In genomic region chr3:9855594-9855993, GRCh38 we compare ENCODE assay signal across 28 cellular contexts. TPM values are rescaled to one million over a fixed set of nuclear protein-coding genes. Genes with fewer than 3 reads are reported as not detected.
"Had no signal": no experiment of that assay in that cellular context is flagged by ENCODE, and none has a peak within 500 bp of the region (broad histone marks: within the 10 kb centered on the region; RNA-seq: fewer than 3 reads in every experiment).

No MANE protein-coding gene starts in this region.

- H3K79me2 ChIP-seq: parathyroid adenoma had no signal

- H3K4me3 ChIP-seq: colonic mucosa, esophagus squamous epithelium, lung, prostate gland, right atrium auricular region, smooth muscle cell, suprapubic skin, transverse colon, vagina had no signal

- H3K9me3 ChIP-seq: colonic mucosa, esophagus squamous epithelium, prostate gland, right atrium auricular region, suprapubic skin, transverse colon, vagina had no signal

- H3K4me2 ChIP-seq: smooth muscle cell had no signal

- H3K36me3 Mint-ChIP-seq: memory B cell, naive B cell had no signal

- H3K4me1 Mint-ChIP-seq: memory B cell had no signal

- H3K9ac ChIP-seq: parathyroid adenoma had no signal

- H3K4me1 ChIP-seq: colonic mucosa, parathyroid adenoma, prostate gland, right atrium auricular region, vagina had no signal

- H2AFZ ChIP-seq: parathyroid adenoma had no signal

- H3K27ac Mint-ChIP-seq: memory B cell had no signal

- FAIRE-seq: kidney had no signal

- H3K27ac ChIP-seq: colonic mucosa, esophagus squamous epithelium, parathyroid adenoma, prostate gland, right atrium auricular region, suprapubic skin, transverse colon, vagina had no signal

- H3K27me3 ChIP-seq: colonic mucosa, esophagus squamous epithelium, right atrium auricular region, suprapubic skin, transverse colon, vagina had no signal

- H3K36me3 ChIP-seq: colonic mucosa, esophagus squamous epithelium, prostate gland, right atrium auricular region, suprapubic skin, transverse colon, vagina had no signal

- H3K4me3 Mint-ChIP-seq: memory B cell; naive B cell; stimulated activated naive CD8-positive, alpha-beta T cell treated with anti-CD3 and anti-CD28 coated beads, Interleukin-15, amount 100 ng/mL, for 72 hours had no signal

- H3K9me3 Mint-ChIP-seq: memory B cell; naive B cell; stimulated activated naive CD8-positive, alpha-beta T cell treated with anti-CD3 and anti-CD28 coated beads, Interleukin-15, amount 100 ng/mL, for 72 hours had no signal

- DNase-seq: colonic mucosa; dermis blood vessel endothelial cell; effector memory CD4-positive, alpha-beta T cell; erythroblast; esophagus squamous epithelium; foreskin melanocyte; hypothalamus; kidney; naive B cell; occipital lobe; stimulated activated CD4-positive, alpha-beta T cell treated with anti-CD3 and anti-CD28 coated beads, Interleukin-12 subunit alpha, Interleukin-12 subunit beta, amount 100 ng/mL, for 4 hours; stimulated activated CD4-positive, alpha-beta T cell treated with anti-CD3 and anti-CD28 coated beads, Interleukin-1b, Interleukin-23, amount 100 ng/mL, for 48 hours; stimulated activated CD4-positive, alpha-beta T cell treated with anti-CD3 and anti-CD28 coated beads, Interleukin-4, amount 100 ng/mL, for 1 hour; stimulated activated CD8-positive, alpha-beta memory T cell treated with anti-CD3 and anti-CD28 coated beads, Interleukin-4, amount 100 ng/mL, for 48 hours; stimulated activated naive CD4-positive, alpha-beta T cell; stimulated activated naive CD8-positive, alpha-beta T cell treated with anti-CD3 and anti-CD28 coated beads, Interleukin-15, amount 100 ng/mL, for 72 hours; transverse colon had no signal

RNA-seq across cellular contexts. Expression of gene CIDEC, which starts 24.5 kb away (rescaled TPM):
- total RNA-seq: chondrocyte, dermis blood vessel endothelial cell, esophagus squamous epithelium, kidney, lung, mononuclear cell, occipital lobe, smooth muscle cell had no signal
- polyA plus RNA-seq: neural cell, smooth muscle cell had no signal

RNA-seq across cellular contexts. Expression of gene IL17RE, which starts 47.1 kb away (rescaled TPM):
- total RNA-seq: occipital lobe had no signal
